8 cellular contexts compared by ENCODE assay signal in the genomic region with DNA sequence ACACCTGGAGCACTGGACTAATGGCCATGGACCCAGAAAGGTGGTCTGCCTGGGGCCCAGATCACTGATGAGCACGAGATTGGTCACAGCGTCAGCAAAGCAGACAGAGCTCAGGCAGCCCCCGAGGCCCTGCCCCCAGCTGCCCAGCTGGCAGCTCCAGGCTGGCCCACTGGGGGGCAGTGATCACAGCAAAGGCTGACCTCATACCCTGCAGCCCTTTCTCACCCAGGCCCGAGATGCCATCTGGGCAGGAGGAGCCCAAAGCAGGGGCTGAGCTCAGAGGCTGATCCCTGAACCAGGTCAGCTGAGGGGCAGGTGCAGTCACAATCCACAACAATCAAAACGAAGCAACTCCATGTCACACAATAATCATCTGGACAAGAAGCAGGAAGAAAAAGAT. TPM values are rescaled to one million over a fixed set of nuclear protein-coding genes. Genes with fewer than 3 reads are reported as not detected.
A peak's percentile ranks its signal among the peaks of the same experiment; 100 is the strongest.
DNase-seq lines count a peak whose midpoint lies in the region; ATAC-seq and TF ChIP-seq lines count a peak whose summit lies in the region.

No MANE protein-coding gene starts in this region.

- POLR2A ChIA-PET in PC-3 (lab: Charles Lee; ENCODE audit: unreplicated experiment) = interaction anchor here (0.6 kb wide), 1 partner anchor 136 kb away, joined by 4 read pairs; no protein-coding TSS in a partner anchor

- no peaks in the 10 kb centered on the region for H3K27me3 ChIP-seq in PC-3 (ENCODE audit: low read length)
- no peaks in the 10 kb centered on the region for H3K27me3 ChIP-seq in foreskin keratinocyte
- no peaks in the 10 kb centered on the region for H3K27me3 ChIP-seq in aorta (ENCODE audit: control insufficient read depth in 1 of 2, insufficient read depth in 2 of 2, low read length in 1 of 2)

- H3K4me2 ChIP-seq in PC-3 (ENCODE audit: low read length) = no peak overlapping the region

- H3K9me2 ChIP-seq in PC-3 (replicated peaks; ENCODE audit: low read length) = no peaks in the 10 kb centered on the region

- 59 to 66% methylated on average over 5 of the region's 5 CpGs for WGBS in aorta, 2 donors

- peaks cover 4% of the 10 kb centered on the region; the same call in 1 of the 2 replicates for H3K4me1 ChIP-seq in PC-3 (ENCODE audit: insufficient read depth, low read length)
- H3K4me1 ChIP-seq in foreskin keratinocyte = no peaks in the 10 kb centered on the region
- H3K4me1 ChIP-seq in aorta (ENCODE audit: control insufficient read depth in 1 of 2, insufficient read depth in 2 of 2, low read length in 2 of 2) = no peaks in the 10 kb centered on the region

- H2AFZ ChIP-seq in PC-3 (ENCODE audit: low read length) = no peak overlapping the region

- H3K4me3 ChIP-seq in PC-3 (ENCODE audit: low read length) (no peak overlapping the region), aorta (ENCODE audit: low read length in 2 of 2) (no peak overlapping the region)

- H3K36me3 ChIP-seq in PC-3 (ENCODE audit: low read depth, low read length) (no peaks in the 10 kb centered on the region), aorta (ENCODE audit: control insufficient read depth in 1 of 2, insufficient read depth in 2 of 2, low read length in 1 of 2) (peaks cover 0 to 2% of the 10 kb centered on the region in 2 donors)

- TF ChIP-seq CTCF in 22Rv1 (IDR thresholded peaks at IDR 0.05) = peak; percentile 54
- TF ChIP-seq CTCF in PC-3 (conservative IDR thresholded peaks at IDR 0.05; ENCODE audit: low read depth, low read length) = peak; percentile 53
- peak; percentile 43 for TF ChIP-seq CTCF in foreskin keratinocyte (conservative IDR thresholded peaks at IDR 0.05)

- H3K9me3 ChIP-seq in PC-3 (ENCODE audit: low read length) (no peaks in the 10 kb centered on the region), aorta (ENCODE audit: control insufficient read depth, low read length) (no peaks in the 10 kb centered on the region)

- DNase-seq in Daoy (ENCODE audit: low read depth) (peak; percentile 41), PC-3 (peak; percentile 21), foreskin keratinocyte (no peak), aorta (no peak)
- DNase-seq in activated CD4-positive, CD25-positive, alpha-beta regulatory T cell treated with anti-CD3 and anti-CD28 coated beads, Interleukin-2, amount 50 U/mL, for 72 hours = no peak
- no peak for DNase-seq in activated naive CD4-positive, alpha-beta T cell treated with Interleukin-2 at 50 U/mL for 16 hours

- H3K9ac ChIP-seq in PC-3 (ENCODE audit: low read length) = no peak overlapping the region

- no peaks in the 10 kb centered on the region for H4K20me1 ChIP-seq in PC-3 (ENCODE audit: low read length)

- no TSS peak for BruUV-seq in PC-3 (replicated peaks; lab: Mats Ljungman, UMichigan)

- no peaks in the 10 kb centered on the region for H3F3A ChIP-seq in PC-3 (ENCODE audit: low read length, unreplicated experiment)

- CTCF ChIA-PET in PC-3 (lab: Charles Lee) = interaction anchor here (1.1 to 1.5 kb wide), 2 partner anchors 151 to 207 kb away, joined by 3 to 4 read pairs; no protein-coding TSS in a partner anchor

- 0 out of 2 replicates have a peak overlapping the region, but pooled peaks have one; percentile 18 for H3K27ac ChIP-seq in 22Rv1
- no peak overlapping the region for H3K27ac ChIP-seq in PC-3 (ENCODE audit: low read length)
- H3K27ac ChIP-seq in foreskin keratinocyte = no peak overlapping the region
- no peak overlapping the region for H3K27ac ChIP-seq in aorta (ENCODE audit: low read depth in 1 of 2, low read length in 2 of 2)

- no peak for ATAC-seq in PC-3
- no peak for ATAC-seq in foreskin keratinocyte
- ATAC-seq in GM19452 (IDR thresholded peaks at IDR 0.05; ENCODE audit: unreplicated experiment) = no peak
- ATAC-seq in aorta (ENCODE audit: low FRiP score) = no peak

- H3K79me2 ChIP-seq in PC-3 (ENCODE audit: low read length) = no peaks in the 10 kb centered on the region

- intact Hi-C loops in PC-3 (cut with micrococcal nuclease) = no loop called here
- intact Hi-C loops in aorta (cut with DNase I) = loop anchor here in 1 of 2 donors (5.0 kb wide), 1 partner anchor 145 kb away; no protein-coding TSS in a partner anchor

RNA-seq across cellular contexts. Expression of gene MAP1LC3A, which starts 4.1 kb away (rescaled TPM):
- 1.5 and 2.5 TPM in 2 replicates for total RNA-seq in Daoy (2014; rRNA removed; shearing (Covaris generic))
- 0.22 and 2.7 TPM in 2 replicates for total RNA-seq in PC-3 (2014; rRNA removed)
- total RNA-seq in foreskin keratinocyte = 3.9 and 4.9 TPM in 2 replicates
- 4.8 and 6.2 TPM in 2 replicates for polyA plus RNA-seq in foreskin keratinocyte
- 10 to 100 TPM; 45.0 to 46.1 TPM for total RNA-seq in aorta
- 10 to 100 TPM; 32.6 to 92.9 TPM for polyA plus RNA-seq in aorta

RNA-seq across cellular contexts. Expression of gene DYNLRB1, which starts 46.4 kb away (rescaled TPM):
- 66.2 and 122 TPM in 2 replicates for total RNA-seq in Daoy (2014; rRNA removed; shearing (Covaris generic))
- total RNA-seq in PC-3 (2014; rRNA removed) = 153 and 177 TPM in 2 replicates
- 180 and 188 TPM in 2 replicates for total RNA-seq in foreskin keratinocyte
- polyA plus RNA-seq in foreskin keratinocyte = 297 and 306 TPM in 2 replicates
- 100 to 1,000 TPM; 120 to 143 TPM for total RNA-seq in aorta
- polyA plus RNA-seq in aorta = 100 to 1,000 TPM; 302 to 305 TPM

Comparison
In these comparisons a context has a peak if more than half of its experiments do, and no peak if none do; other contexts are left out.
1. DNase-seq: peak in Daoy (single experiment) and PC-3 (single experiment); none in foreskin keratinocyte (0 of 2), aorta (0 of 2), activated CD4-positive, CD25-positive, alpha-beta regulatory T cell treated with anti-CD3 and anti-CD28 coated beads, Interleukin-2, amount 50 U/mL, for 72 hours (single experiment) and activated naive CD4-positive, alpha-beta T cell treated with Interleukin-2 at 50 U/mL for 16 hours (single experiment).
2. Peak in every context shown above with its lines, with median percentiles within 50 percentile points of each other: CTCF ChIP-seq.